8 cellular contexts compared by ENCODE assay signal in genomic region chr9:88173378-88173999, GRCh38. TPM values are rescaled to one million over a fixed set of nuclear protein-coding genes. Genes with fewer than 3 reads are reported as not detected.
A peak's percentile ranks its signal among the peaks of the same experiment; 100 is the strongest.
DNase-seq lines count a peak whose midpoint lies in the region; ATAC-seq and TF ChIP-seq lines count a peak whose summit lies in the region.

No MANE protein-coding gene starts in this region.

- no peak overlapping the region for H3K9ac ChIP-seq in NT2/D1 (ENCODE audit: insufficient read length, low read depth)
- no peak overlapping the region for H3K9ac ChIP-seq in smooth muscle cell (ENCODE audit: low read depth)

- H3F3A ChIP-seq in smooth muscle cell (ENCODE audit: low read depth), result no peaks in the 10 kb centered on the region

- DNase-seq in AG08395 (ENCODE audit: low spot score) (peak; percentile 49), GM20000 (ENCODE audit: low spot score) (peak; percentile 33), NT2/D1 (ENCODE audit: low read depth, low spot score) (peak; percentile 77), activated T-cell treated with anti-CD3 and anti-CD28 coated beads for 4 hours (peak; percentile 32), foreskin keratinocyte (peak; percentile 32 to 66), smooth muscle cell (lab: John Stamatoyannopoulos, UW; ENCODE audit: unreplicated experiment) (no peak)

- WGBS in smooth muscle cell (ENCODE audit: low lambda C conversion rate), result 74% methylated on average over 10 of the region's 10 CpGs

- H3K27me3 ChIP-seq in NT2/D1 (ENCODE audit: insufficient read depth, insufficient read length), result no peaks in the 10 kb centered on the region
- H3K27me3 ChIP-seq in foreskin keratinocyte, result no peaks in the 10 kb centered on the region
- no peaks in the 10 kb centered on the region for H3K27me3 ChIP-seq in smooth muscle cell (ENCODE audit: low read depth)

- no peaks in the 10 kb centered on the region for H3K36me3 ChIP-seq in NT2/D1 (ENCODE audit: insufficient read depth, insufficient read length, low read length)
- no peaks in the 10 kb centered on the region for H3K36me3 ChIP-seq in smooth muscle cell (ENCODE audit: low read depth)

- ATAC-seq in foreskin keratinocyte, result peak; percentile 38
- no peak for ATAC-seq in GM19452 (IDR thresholded peaks at IDR 0.05; ENCODE audit: unreplicated experiment)
- no peak for ATAC-seq in HG03097 (IDR thresholded peaks at IDR 0.05; ENCODE audit: low FRiP score, unreplicated experiment)

- TF ChIP-seq CTCF in GM20000 (IDR thresholded peaks at IDR 0.05; ENCODE audit: extremely low read depth, missing control alignments), result peak; percentile 16
- TF ChIP-seq CTCF in foreskin keratinocyte (conservative IDR thresholded peaks at IDR 0.05), result peak; percentile 99
- peak; percentile 50 for TF ChIP-seq CTCF in smooth muscle cell (IDR thresholded peaks at IDR 0.05; ENCODE audit: borderline replicate concordance, insufficient read depth, poor library complexity, severe bottlenecking)

- H4K20me1 ChIP-seq in smooth muscle cell (ENCODE audit: low read depth), result no peaks in the 10 kb centered on the region

- H3K79me2 ChIP-seq in smooth muscle cell (ENCODE audit: low read depth), result no peaks in the 10 kb centered on the region

- H3K9me3 ChIP-seq in NT2/D1 (ENCODE audit: insufficient read depth, low read length) (peaks cover 9% of the 10 kb centered on the region), smooth muscle cell (replicated peaks; ENCODE audit: low read depth) (peaks cover 5% of the 10 kb centered on the region)

- H2AFZ ChIP-seq in smooth muscle cell (ENCODE audit: low read depth), result no peak overlapping the region

- no peak overlapping the region for H3K4me2 ChIP-seq in smooth muscle cell

- H3K27ac ChIP-seq in foreskin keratinocyte (no peak overlapping the region), smooth muscle cell (ENCODE audit: low read depth) (no peak overlapping the region)

- no peak overlapping the region for H3K4me3 ChIP-seq in NT2/D1 (ENCODE audit: insufficient read length, low read depth)
- H3K4me3 ChIP-seq in smooth muscle cell, result no peak overlapping the region

- H3K4me1 ChIP-seq in NT2/D1 (ENCODE audit: insufficient read depth, insufficient read length) (no peaks in the 10 kb centered on the region), foreskin keratinocyte (no peaks in the 10 kb centered on the region), smooth muscle cell (ENCODE audit: low read depth) (no peaks in the 10 kb centered on the region)

RNA-seq across cellular contexts. Expression of gene SPATA31C2, which starts 35.2 kb away (rescaled TPM):
- total RNA-seq in foreskin keratinocyte (not detected in 2 replicates), smooth muscle cell (1.2 TPM in 1 of 2 replicates, not detected in the other)
- polyA plus RNA-seq in foreskin keratinocyte (not detected in 2 replicates), smooth muscle cell (not detected in 2 replicates)

Comparison
In these comparisons a context has a peak if more than half of its experiments do, and no peak if none do; other contexts are left out.
1. CTCF ChIP-seq: peak in every context shown above with its lines; median percentile 99 in foreskin keratinocyte; 50 in smooth muscle cell; 16 in GM20000.